1 cellular context compared by ENCODE assay signal in the genomic region with DNA sequence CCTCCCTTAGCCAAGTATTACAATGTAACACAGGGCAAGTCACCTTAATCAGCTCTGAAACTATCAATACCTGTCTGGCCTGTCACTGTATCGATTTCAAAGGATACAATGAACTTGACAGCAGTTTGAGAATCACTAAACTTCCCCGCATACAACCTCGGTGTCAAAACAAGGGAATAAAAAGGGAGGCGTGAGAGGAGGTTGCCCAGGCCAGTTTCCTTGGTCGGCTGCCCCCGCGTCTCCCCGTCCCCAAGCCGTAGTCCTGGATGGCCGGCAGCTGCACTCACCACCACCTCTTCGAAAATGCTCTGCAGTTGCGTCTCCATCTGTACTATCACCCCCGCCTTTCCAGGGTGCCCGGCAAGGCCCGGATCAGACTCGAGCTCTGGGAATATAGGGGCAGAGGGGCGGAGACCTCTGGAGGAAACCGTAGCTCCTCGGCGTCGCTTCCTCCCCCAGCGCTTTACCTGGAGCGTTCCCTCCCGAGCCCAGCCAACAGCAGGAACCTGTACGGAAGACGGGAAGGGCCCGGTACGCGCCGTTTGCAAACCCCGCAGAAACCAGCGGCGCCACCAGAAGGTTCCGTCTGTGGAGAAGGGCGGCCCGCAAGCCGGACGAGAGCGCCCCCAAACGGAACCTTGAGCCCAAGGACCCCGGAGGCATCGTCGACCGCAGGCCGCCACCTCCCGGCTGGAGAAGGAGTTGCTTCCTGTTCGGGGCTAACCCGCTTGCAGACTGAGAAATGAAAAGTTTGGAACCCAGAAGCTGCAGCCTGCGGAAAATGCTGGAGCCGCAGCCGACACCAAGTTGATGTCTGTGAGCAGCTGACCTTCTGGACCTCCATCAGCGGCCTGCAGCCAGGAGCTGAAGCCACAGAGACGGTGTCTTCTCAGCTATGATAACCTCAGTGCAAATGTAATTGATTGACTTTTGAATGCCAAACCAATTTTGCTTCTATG.
A peak's percentile ranks its signal among the peaks of the same experiment; 100 is the strongest.
TF ChIP-seq lines count a peak whose summit lies in the region.

A gene with protein sequence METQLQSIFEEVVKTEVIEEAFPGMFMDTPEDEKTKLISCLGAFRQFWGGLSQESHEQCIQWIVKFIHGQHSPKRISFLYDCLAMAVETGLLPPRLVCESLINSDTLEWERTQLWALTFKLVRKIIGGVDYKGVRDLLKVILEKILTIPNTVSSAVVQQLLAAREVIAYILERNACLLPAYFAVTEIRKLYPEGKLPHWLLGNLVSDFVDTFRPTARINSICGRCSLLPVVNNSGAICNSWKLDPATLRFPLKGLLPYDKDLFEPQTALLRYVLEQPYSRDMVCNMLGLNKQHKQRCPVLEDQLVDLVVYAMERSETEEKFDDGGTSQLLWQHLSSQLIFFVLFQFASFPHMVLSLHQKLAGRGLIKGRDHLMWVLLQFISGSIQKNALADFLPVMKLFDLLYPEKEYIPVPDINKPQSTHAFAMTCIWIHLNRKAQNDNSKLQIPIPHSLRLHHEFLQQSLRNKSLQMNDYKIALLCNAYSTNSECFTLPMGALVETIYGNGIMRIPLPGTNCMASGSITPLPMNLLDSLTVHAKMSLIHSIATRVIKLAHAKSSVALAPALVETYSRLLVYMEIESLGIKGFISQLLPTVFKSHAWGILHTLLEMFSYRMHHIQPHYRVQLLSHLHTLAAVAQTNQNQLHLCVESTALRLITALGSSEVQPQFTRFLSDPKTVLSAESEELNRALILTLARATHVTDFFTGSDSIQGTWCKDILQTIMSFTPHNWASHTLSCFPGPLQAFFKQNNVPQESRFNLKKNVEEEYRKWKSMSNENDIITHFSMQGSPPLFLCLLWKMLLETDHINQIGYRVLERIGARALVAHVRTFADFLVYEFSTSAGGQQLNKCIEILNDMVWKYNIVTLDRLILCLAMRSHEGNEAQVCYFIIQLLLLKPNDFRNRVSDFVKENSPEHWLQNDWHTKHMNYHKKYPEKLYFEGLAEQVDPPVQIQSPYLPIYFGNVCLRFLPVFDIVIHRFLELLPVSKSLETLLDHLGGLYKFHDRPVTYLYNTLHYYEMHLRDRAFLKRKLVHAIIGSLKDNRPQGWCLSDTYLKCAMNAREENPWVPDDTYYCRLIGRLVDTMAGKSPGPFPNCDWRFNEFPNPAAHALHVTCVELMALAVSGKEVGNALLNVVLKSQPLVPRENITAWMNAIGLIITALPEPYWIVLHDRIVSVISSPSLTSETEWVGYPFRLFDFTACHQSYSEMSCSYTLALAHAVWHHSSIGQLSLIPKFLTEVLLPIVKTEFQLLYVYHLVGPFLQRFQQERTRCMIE (N-terminal part only) (minus strand): TSS at position 519 of the 959 bp plus-strand sequence. CDS start 193 bp downstream, at position 326.

TF ChIP-seq in HepG2, 621 proteins besides CTCF, POLR2A, EP300 and RAD21 (continued from another document and continues in another):
- TF ChIP-seq, protein P1, sequence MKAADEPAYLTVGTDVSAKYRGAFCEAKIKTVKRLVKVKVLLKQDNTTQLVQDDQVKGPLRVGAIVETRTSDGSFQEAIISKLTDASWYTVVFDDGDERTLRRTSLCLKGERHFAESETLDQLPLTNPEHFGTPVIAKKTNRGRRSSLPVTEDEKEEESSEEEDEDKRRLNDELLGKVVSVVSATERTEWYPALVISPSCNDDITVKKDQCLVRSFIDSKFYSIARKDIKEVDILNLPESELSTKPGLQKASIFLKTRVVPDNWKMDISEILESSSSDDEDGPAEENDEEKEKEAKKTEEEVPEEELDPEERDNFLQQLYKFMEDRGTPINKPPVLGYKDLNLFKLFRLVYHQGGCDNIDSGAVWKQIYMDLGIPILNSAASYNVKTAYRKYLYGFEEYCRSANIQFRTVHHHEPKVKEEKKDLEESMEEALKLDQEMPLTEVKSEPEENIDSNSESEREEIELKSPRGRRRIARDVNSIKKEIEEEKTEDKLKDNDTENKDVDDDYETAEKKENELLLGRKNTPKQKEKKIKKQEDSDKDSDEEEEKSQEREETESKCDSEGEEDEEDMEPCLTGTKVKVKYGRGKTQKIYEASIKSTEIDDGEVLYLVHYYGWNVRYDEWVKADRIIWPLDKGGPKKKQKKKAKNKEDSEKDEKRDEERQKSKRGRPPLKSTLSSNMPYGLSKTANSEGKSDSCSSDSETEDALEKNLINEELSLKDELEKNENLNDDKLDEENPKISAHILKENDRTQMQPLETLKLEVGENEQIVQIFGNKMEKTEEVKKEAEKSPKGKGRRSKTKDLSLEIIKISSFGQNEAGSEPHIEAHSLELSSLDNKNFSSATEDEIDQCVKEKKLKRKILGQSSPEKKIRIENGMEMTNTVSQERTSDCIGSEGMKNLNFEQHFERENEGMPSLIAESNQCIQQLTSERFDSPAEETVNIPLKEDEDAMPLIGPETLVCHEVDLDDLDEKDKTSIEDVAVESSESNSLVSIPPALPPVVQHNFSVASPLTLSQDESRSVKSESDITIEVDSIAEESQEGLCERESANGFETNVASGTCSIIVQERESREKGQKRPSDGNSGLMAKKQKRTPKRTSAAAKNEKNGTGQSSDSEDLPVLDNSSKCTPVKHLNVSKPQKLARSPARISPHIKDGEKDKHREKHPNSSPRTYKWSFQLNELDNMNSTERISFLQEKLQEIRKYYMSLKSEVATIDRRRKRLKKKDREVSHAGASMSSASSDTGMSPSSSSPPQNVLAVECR (CRISPR knock-in tag; IDR thresholded peaks at IDR 0.05; ENCODE audit: borderline replicate concordance) = peak; percentile 99
- TF ChIP-seq, protein P2, sequence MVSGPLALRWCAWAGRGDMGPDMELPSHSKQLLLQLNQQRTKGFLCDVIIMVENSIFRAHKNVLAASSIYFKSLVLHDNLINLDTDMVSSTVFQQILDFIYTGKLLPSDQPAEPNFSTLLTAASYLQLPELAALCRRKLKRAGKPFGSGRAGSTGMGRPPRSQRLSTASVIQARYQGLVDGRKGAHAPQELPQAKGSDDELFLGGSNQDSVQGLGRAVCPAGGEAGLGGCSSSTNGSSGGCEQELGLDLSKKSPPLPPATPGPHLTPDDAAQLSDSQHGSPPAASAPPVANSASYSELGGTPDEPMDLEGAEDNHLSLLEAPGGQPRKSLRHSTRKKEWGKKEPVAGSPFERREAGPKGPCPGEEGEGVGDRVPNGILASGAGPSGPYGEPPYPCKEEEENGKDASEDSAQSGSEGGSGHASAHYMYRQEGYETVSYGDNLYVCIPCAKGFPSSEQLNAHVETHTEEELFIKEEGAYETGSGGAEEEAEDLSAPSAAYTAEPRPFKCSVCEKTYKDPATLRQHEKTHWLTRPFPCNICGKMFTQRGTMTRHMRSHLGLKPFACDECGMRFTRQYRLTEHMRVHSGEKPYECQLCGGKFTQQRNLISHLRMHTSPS (CRISPR knock-in tag; IDR thresholded peaks at IDR 0.05; ENCODE audit: low read depth) = no peak
- TF ChIP-seq, protein P3, sequence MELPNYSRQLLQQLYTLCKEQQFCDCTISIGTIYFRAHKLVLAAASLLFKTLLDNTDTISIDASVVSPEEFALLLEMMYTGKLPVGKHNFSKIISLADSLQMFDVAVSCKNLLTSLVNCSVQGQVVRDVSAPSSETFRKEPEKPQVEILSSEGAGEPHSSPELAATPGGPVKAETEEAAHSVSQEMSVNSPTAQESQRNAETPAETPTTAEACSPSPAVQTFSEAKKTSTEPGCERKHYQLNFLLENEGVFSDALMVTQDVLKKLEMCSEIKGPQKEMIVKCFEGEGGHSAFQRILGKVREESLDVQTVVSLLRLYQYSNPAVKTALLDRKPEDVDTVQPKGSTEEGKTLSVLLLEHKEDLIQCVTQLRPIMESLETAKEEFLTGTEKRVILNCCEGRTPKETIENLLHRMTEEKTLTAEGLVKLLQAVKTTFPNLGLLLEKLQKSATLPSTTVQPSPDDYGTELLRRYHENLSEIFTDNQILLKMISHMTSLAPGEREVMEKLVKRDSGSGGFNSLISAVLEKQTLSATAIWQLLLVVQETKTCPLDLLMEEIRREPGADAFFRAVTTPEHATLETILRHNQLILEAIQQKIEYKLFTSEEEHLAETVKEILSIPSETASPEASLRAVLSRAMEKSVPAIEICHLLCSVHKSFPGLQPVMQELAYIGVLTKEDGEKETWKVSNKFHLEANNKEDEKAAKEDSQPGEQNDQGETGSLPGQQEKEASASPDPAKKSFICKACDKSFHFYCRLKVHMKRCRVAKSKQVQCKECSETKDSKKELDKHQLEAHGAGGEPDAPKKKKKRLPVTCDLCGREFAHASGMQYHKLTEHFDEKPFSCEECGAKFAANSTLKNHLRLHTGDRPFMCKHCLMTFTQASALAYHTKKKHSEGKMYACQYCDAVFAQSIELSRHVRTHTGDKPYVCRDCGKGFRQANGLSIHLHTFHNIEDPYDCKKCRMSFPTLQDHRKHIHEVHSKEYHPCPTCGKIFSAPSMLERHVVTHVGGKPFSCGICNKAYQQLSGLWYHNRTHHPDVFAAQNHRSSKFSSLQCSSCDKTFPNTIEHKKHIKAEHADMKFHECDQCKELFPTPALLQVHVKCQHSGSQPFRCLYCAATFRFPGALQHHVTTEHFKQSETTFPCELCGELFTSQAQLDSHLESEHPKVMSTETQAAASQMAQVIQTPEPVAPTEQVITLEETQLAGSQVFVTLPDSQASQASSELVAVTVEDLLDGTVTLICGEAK (IDR thresholded peaks at IDR 0.05) = peak; percentile 99
- TF ChIP-seq, protein P3 (CRISPR knock-in tag; IDR thresholded peaks at IDR 0.05) = peak; percentile 94
- TF ChIP-seq NCOA5 (CRISPR knock-in tag; IDR thresholded peaks at IDR 0.05) (no peak), DNMT3B (CRISPR knock-in tag; conservative IDR thresholded peaks at IDR 0.05) (no peak; the same call in 1 of the 2 replicates), ZNF337 (CRISPR knock-in tag; IDR thresholded peaks at IDR 0.05; ENCODE audit: borderline replicate concordance, low read depth) (peak; percentile 95), SMAD9 (CRISPR knock-in tag; IDR thresholded peaks at IDR 0.05) (no peak), DPF2 (CRISPR knock-in tag; IDR thresholded peaks at IDR 0.05; ENCODE audit: borderline replicate concordance, low read depth) (peak; percentile 48; the same call in 1 of the 2 replicates), ZNF777 (CRISPR knock-in tag; IDR thresholded peaks at IDR 0.05) (0 out of 2 replicates have a peak, but pooled peaks have one; percentile 60), ZBTB21 (CRISPR knock-in tag; IDR thresholded peaks at IDR 0.05) (peak; percentile 71; the same call in 1 of the 2 replicates), WIZ (CRISPR knock-in tag; IDR thresholded peaks at IDR 0.05) (peak; percentile 93; the same call in 1 of the 2 replicates), RELA (CRISPR knock-in tag; IDR thresholded peaks at IDR 0.05) (peak; percentile 93)
- TF ChIP-seq, protein P4, sequence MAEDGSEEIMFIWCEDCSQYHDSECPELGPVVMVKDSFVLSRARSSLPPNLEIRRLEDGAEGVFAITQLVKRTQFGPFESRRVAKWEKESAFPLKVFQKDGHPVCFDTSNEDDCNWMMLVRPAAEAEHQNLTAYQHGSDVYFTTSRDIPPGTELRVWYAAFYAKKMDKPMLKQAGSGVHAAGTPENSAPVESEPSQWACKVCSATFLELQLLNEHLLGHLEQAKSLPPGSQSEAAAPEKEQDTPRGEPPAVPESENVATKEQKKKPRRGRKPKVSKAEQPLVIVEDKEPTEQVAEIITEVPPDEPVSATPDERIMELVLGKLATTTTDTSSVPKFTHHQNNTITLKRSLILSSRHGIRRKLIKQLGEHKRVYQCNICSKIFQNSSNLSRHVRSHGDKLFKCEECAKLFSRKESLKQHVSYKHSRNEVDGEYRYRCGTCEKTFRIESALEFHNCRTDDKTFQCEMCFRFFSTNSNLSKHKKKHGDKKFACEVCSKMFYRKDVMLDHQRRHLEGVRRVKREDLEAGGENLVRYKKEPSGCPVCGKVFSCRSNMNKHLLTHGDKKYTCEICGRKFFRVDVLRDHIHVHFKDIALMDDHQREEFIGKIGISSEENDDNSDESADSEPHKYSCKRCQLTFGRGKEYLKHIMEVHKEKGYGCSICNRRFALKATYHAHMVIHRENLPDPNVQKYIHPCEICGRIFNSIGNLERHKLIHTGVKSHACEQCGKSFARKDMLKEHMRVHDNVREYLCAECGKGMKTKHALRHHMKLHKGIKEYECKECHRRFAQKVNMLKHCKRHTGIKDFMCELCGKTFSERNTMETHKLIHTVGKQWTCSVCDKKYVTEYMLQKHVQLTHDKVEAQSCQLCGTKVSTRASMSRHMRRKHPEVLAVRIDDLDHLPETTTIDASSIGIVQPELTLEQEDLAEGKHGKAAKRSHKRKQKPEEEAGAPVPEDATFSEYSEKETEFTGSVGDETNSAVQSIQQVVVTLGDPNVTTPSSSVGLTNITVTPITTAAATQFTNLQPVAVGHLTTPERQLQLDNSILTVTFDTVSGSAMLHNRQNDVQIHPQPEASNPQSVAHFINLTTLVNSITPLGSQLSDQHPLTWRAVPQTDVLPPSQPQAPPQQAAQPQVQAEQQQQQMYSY (CRISPR knock-in tag; IDR thresholded peaks at IDR 0.05) = peak; percentile 87
- TF ChIP-seq, protein P5, sequence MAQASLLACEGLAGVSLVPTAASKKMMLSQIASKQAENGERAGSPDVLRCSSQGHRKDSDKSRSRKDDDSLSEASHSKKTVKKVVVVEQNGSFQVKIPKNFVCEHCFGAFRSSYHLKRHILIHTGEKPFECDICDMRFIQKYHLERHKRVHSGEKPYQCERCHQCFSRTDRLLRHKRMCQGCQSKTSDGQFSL (CRISPR knock-in tag; IDR thresholded peaks at IDR 0.05) = peak; percentile 92
- TF ChIP-seq, protein P6, sequence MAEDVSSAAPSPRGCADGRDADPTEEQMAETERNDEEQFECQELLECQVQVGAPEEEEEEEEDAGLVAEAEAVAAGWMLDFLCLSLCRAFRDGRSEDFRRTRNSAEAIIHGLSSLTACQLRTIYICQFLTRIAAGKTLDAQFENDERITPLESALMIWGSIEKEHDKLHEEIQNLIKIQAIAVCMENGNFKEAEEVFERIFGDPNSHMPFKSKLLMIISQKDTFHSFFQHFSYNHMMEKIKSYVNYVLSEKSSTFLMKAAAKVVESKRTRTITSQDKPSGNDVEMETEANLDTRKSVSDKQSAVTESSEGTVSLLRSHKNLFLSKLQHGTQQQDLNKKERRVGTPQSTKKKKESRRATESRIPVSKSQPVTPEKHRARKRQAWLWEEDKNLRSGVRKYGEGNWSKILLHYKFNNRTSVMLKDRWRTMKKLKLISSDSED (CRISPR knock-in tag; IDR thresholded peaks at IDR 0.05) = no peak
